Comparison of ENCODE assay signal across 12 cellular contexts in genomic region chr4:1193206-1194027, GRCh38. TPM values are rescaled to one million over a fixed set of nuclear protein-coding genes. Genes with fewer than 3 reads are reported as not detected.
DNase-seq lines count a peak whose midpoint lies in the region; TF ChIP-seq lines count a peak whose summit lies in the region.
"Had no signal": no experiment of that assay in that cellular context is flagged by ENCODE, and none has a peak within 500 bp of the region (broad histone marks: within the 10 kb centered on the region; RNA-seq: fewer than 3 reads in every experiment).

No MANE protein-coding gene starts in this region.

- peak overlapping the region; percentile 12 to 52 for H3K4me3 ChIP-seq in mesenchymal stem cell (ENCODE audit: insufficient read depth in 1 of 2, low read depth in 1 of 2, low read length in 2 of 2)
- H3K4me3 ChIP-seq in stomach smooth muscle (ENCODE audit: low read length in 2 of 2) = peak overlapping the region; percentile 37 to 55

- H3K4ac ChIP-seq in mesenchymal stem cell (ENCODE audit: low read depth in 1 of 2, low read length in 2 of 2) = peak overlapping the region; percentile 97

- WGBS in mesenchymal stem cell = 89% methylated on average over 14 of the region's 28 CpGs

- H3K9me3 Mint-ChIP-seq in HFFc6 (no peaks in the 10 kb centered on the region), chondrocyte (ENCODE audit: low read depth) (peaks cover 4% of the 10 kb centered on the region)

- H3K4me1 ChIP-seq in mesenchymal stem cell (ENCODE audit: control insufficient read depth, insufficient read depth, low read depth, low read length) (peaks cover 50% of the 10 kb centered on the region), stomach smooth muscle (ENCODE audit: control insufficient read depth, insufficient read depth, low read length) (peaks cover 37% of the 10 kb centered on the region)

- H2BK15ac ChIP-seq in mesenchymal stem cell (ENCODE audit: low read depth, poor library complexity, severe bottlenecking) = peak overlapping the region; percentile 64

- H3K27ac Mint-ChIP-seq in HFFc6 (peak overlapping the region; percentile 95), chondrocyte (ENCODE audit: unreplicated experiment) (peak overlapping the region; percentile 96)

- peak overlapping the region; percentile 86 for H4K8ac ChIP-seq in mesenchymal stem cell (ENCODE audit: low read length)

- H3K23ac ChIP-seq in mesenchymal stem cell (ENCODE audit: low read length in 2 of 2) = peak overlapping the region in 1 of 2 experiments; percentile 78

- DNase-seq in HFFc6 (no peak), chondrocyte (ENCODE audit: low spot score) (no peak), mesenchymal stem cell (no peak), cerebellar nuclear complex (lab: John Stamatoyannopoulos, UW) (no peak), dedifferentiated amniotic fluid mesenchymal stem cell (ENCODE audit: extremely low spot score) (no peak), NCI-H510A (lab: John Stamatoyannopoulos, UW) (no peak), NCI-H2107 treated with DMSO at 0.1 percent for 48 hours (lab: John Stamatoyannopoulos, UW; ENCODE audit: unreplicated experiment) (no peak)
- DNase-seq: DMS 273 treated with DMSO at 0.1 percent for 48 hours, mammary epithelial cell, NCI-H187, trophoblast cell had no signal

- H3K27me3 Mint-ChIP-seq in HFFc6 (ENCODE audit: insufficient read depth) (peaks cover 1% of the 10 kb centered on the region; the same call in 1 of the 2 replicates), chondrocyte (ENCODE audit: low read depth) (no peaks in the 10 kb centered on the region)

- H3K4me3 Mint-ChIP-seq in HFFc6 (no peak overlapping the region), chondrocyte (ENCODE audit: unreplicated experiment) (no peak overlapping the region)

- H4K91ac ChIP-seq in mesenchymal stem cell (ENCODE audit: low read length) = peak overlapping the region; percentile 95

- H3K4me1 Mint-ChIP-seq in HFFc6 (ENCODE audit: low read depth) = peaks cover 52% of the 10 kb centered on the region
- peaks cover 48% of the 10 kb centered on the region for H3K4me1 Mint-ChIP-seq in chondrocyte (ENCODE audit: low read depth)

- no peak overlapping the region for H3K4me2 ChIP-seq in mesenchymal stem cell (ENCODE audit: low read length, poor library complexity, severe bottlenecking)

- H3K36me3 ChIP-seq in mesenchymal stem cell (ENCODE audit: control insufficient read depth in 1 of 2, insufficient read depth in 2 of 2, low read depth in 1 of 2, low read length in 2 of 2) (peaks cover 10 to 30% of the 10 kb centered on the region in 2 experiments), stomach smooth muscle (ENCODE audit: control insufficient read depth in 2 of 2, insufficient read depth in 2 of 2, low read length in 2 of 2) (no peaks in the 10 kb centered on the region)

- peak overlapping the region; percentile 95 for H3K27ac ChIP-seq in mesenchymal stem cell (ENCODE audit: low read length, poor library complexity, severe bottlenecking)
- H3K27ac ChIP-seq in stomach smooth muscle (ENCODE audit: low read length) = peak overlapping the region; percentile 89

- H2BK120ac ChIP-seq in mesenchymal stem cell (ENCODE audit: low read depth, low read length) = peak overlapping the region; percentile 97

- peak overlapping the region; percentile 86 for H3K9ac ChIP-seq in mesenchymal stem cell (ENCODE audit: low read length)
- H3K9ac ChIP-seq in stomach smooth muscle (ENCODE audit: low read length in 2 of 2) = no peak overlapping the region

- TF ChIP-seq CTCF in HFFc6 (IDR thresholded peaks at IDR 0.05) (no peak), chondrocyte (IDR thresholded peaks at IDR 0.05) (no peak)

- H3K9me3 ChIP-seq in mesenchymal stem cell (ENCODE audit: control insufficient read depth, low read length) (no peaks in the 10 kb centered on the region), stomach smooth muscle (ENCODE audit: control insufficient read depth in 2 of 2, low read length in 2 of 2) (no peaks in the 10 kb centered on the region)

- H3K18ac ChIP-seq in mesenchymal stem cell (ENCODE audit: low read depth in 1 of 2, low read length in 2 of 2) = peak overlapping the region; percentile 95 to 96

- H2BK12ac ChIP-seq in mesenchymal stem cell (ENCODE audit: low read length in 2 of 2) = peak overlapping the region; percentile 95 to 99

- H2AFZ ChIP-seq in mesenchymal stem cell (ENCODE audit: low read depth, low read length) = no peak overlapping the region

- H2BK5ac ChIP-seq in mesenchymal stem cell (ENCODE audit: low read depth, low read length, poor library complexity, severe bottlenecking) = peak overlapping the region; percentile 60

- H3K36me3 Mint-ChIP-seq in HFFc6 (ENCODE audit: low read depth) (no peaks in the 10 kb centered on the region; the same call in 1 of the 2 replicates), chondrocyte (ENCODE audit: low read depth) (no peaks in the 10 kb centered on the region)

- H3K27me3 ChIP-seq in mesenchymal stem cell (ENCODE audit: control insufficient read depth in 1 of 2, insufficient read depth in 1 of 2, low read length in 2 of 2) = no peaks in the 10 kb centered on the region
- H3K27me3 ChIP-seq in stomach smooth muscle (ENCODE audit: control insufficient read depth in 1 of 2, insufficient read depth in 2 of 2, low read length in 2 of 2) = no peaks in the 10 kb centered on the region

- peak overlapping the region in 1 of 2 experiments; percentile 94 for H3K14ac ChIP-seq in mesenchymal stem cell (ENCODE audit: low read length in 2 of 2)

- no peaks in the 10 kb centered on the region for H3K79me1 ChIP-seq in mesenchymal stem cell (replicated peaks; ENCODE audit: low read length, poor library complexity, severe bottlenecking)

- peak overlapping the region; percentile 79 for H2AK5ac ChIP-seq in mesenchymal stem cell (ENCODE audit: low read length, severe bottlenecking)

RNA-seq across cellular contexts. Expression of gene SPON2, which starts 21.0 kb away (rescaled TPM):
- 10 to 100 TPM; 12.0 to 53.5 (median 48.2) TPM for total RNA-seq in HFFc6 (2021; fragmentation: NEBNext Ultra II Directional; extraction: Animal tissue kit (Norgen Biotek cat#: 25700))
- total RNA-seq in chondrocyte = 158 to 184 TPM (median 162 TPM) in 3 replicates
- polyA plus RNA-seq in mesenchymal stem cell (2013, experiment 1 of 2) = 3,023 TPM
- 3,062 TPM for polyA plus RNA-seq in mesenchymal stem cell (2013, experiment 2 of 2)

RNA-seq across cellular contexts. Expression of gene CTBP1, which starts 55.5 kb away (rescaled TPM):
- total RNA-seq in HFFc6 (2021; fragmentation: NEBNext Ultra II Directional; extraction: Animal tissue kit (Norgen Biotek cat#: 25700)) = 100 to 1,000 TPM; 109 to 126 (median 114) TPM
- total RNA-seq in chondrocyte = 147 to 175 TPM (median 151 TPM) in 3 replicates
- 96.7 TPM for polyA plus RNA-seq in mesenchymal stem cell (2013, experiment 1 of 2)
- 92.8 TPM for polyA plus RNA-seq in mesenchymal stem cell (2013, experiment 2 of 2)
